In the genomic region with DNA sequence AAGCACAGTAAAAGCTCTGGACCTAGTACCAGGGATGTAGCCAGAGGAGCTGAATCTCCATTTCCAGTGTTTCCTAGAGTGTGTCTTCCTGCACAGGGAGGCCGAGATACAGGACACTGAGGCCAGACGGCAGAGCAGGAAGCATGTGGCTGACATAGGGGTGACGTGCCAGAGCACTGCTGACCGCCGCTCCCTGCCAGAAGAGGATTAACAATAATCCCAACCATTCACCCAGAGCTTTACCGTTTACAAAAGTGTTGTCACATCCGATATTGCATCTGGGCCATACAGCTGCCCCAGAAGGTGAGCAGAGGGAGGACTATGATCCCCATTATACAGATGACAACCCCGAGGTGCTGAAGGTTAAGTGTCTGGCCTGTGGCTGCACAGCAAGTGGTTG, we compare ENCODE assay signal across 20 cellular contexts. TPM values are rescaled to one million over a fixed set of nuclear protein-coding genes. Genes with fewer than 3 reads are reported as not detected.
"Had no signal": no experiment of that assay in that cellular context is flagged by ENCODE, and none has a peak within 500 bp of the region (broad histone marks: within the 10 kb centered on the region; RNA-seq: fewer than 3 reads in every experiment).

No MANE protein-coding gene starts in this region.

- H3K27me3 ChIP-seq: dorsolateral prefrontal cortex, right atrium auricular region, stomach, testis had no signal

- ATAC-seq: activated CD4-positive, CD25-positive, alpha-beta regulatory T cell treated with anti-CD3 and anti-CD28 coated beads, Interleukin-2, amount 50 U/mL, for 24 hours; lower lobe of right lung; natural killer cell treated with Interleukin-12 subunit alpha and Interleukin-12 subunit beta and Interleukin-15 and Interleukin-18, amount 100 ng/mL, for 72 hours had no signal

- DNase-seq: activated CD4-positive, alpha-beta T cell treated with anti-CD3 and anti-CD28 coated beads, Interleukin-2, amount 10 ng/mL, durations not matched to agents 7 days and 5 days; activated gamma-delta T cell; amygdala; foreskin melanocyte; hypothalamus; lower lobe of right lung; occipital lobe; stimulated activated CD4-positive, alpha-beta T cell treated with anti-CD3 and anti-CD28 coated beads, Interleukin-15, amount 100 ng/mL, for 24 hours; stimulated activated CD4-positive, alpha-beta T cell treated with anti-CD3 and anti-CD28 coated beads, Interleukin-2, amount 100 ng/mL, for 48 hours; stomach; testis had no signal

- H3K4me1 ChIP-seq: lower lobe of right lung, right atrium auricular region, stomach, testis had no signal

- H3K9me3 ChIP-seq: lower lobe of right lung, right atrium auricular region, stomach, testis had no signal

- H3K27ac ChIP-seq: dorsolateral prefrontal cortex, epithelial cell of prostate, lower lobe of right lung, right atrium auricular region, testis had no signal

- H3K4me3 ChIP-seq: dorsolateral prefrontal cortex, lower lobe of right lung, right atrium auricular region, stomach, testis had no signal

RNA-seq across cellular contexts. Expression of a gene that starts 5.8 kb away (rescaled TPM):
- total RNA-seq: activated CD4-positive, alpha-beta T cell treated with anti-CD3 and anti-CD28 coated beads, Interleukin-2, amount 10 ng/mL, durations not matched to agents 7 days and 5 days; cardiac septum; fibroblast of lung; lower lobe of right lung; natural killer cell treated with Interleukin-12 subunit alpha and Interleukin-12 subunit beta and Interleukin-15 and Interleukin-18, amount 100 ng/mL, for 72 hours; occipital lobe; posterior vena cava; T-helper 1 cell treated with Interleukin-12 subunit alpha and Interleukin-12 subunit beta and Interleukin-4 antibody, amounts not matched to agents 30 ng/mL and 1 ng/mL, for 36 hours had no signal

RNA-seq across cellular contexts. Expression of a gene that starts 38.9 kb away (rescaled TPM):
- total RNA-seq: cardiac septum, lower lobe of right lung, posterior vena cava, right atrium auricular region had no signal
